8 cellular contexts compared by ENCODE assay signal in the genomic region with DNA sequence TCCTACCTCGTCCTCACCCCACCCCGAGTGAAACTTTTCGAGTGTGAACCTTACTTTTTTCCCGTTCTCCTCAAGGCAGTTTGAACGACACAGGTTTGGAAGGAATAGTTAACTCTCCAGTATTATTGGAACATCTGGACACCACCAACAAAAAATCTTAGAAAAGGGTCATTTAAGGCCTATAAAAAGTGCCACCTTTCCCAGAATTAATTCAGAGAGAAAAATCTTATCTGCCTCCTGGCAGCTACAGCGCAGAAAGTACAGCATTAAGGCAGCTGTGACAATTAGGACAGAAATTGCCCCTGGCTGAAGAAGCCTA. TPM values are rescaled to one million over a fixed set of nuclear protein-coding genes. Genes with fewer than 3 reads are reported as not detected.
DNase-seq lines count a peak whose midpoint lies in the region; ATAC-seq and TF ChIP-seq lines count a peak whose summit lies in the region.

No MANE protein-coding gene starts in this region.

- DNase-seq in NCI-H510A treated with DMSO at 0.1 percent for 48 hours (lab: John Stamatoyannopoulos, UW) (peak; percentile 17), NCI-H510A (lab: John Stamatoyannopoulos, UW) (no peak), GM19240 (ENCODE audit: insufficient read length, low spot score) (no peak)
- no peak for DNase-seq in activated CD8-positive, alpha-beta T cell treated with anti-CD3 and anti-CD28 coated beads for 36 hours
- no peak for DNase-seq in activated CD4-positive, alpha-beta T cell treated with anti-CD3 and anti-CD28 coated beads for 4 hours

- H3K27ac ChIP-seq in stomach smooth muscle (ENCODE audit: low read length): peak overlapping the region; percentile 75

- H3K36me3 ChIP-seq in stomach smooth muscle (ENCODE audit: control insufficient read depth in 2 of 2, insufficient read depth in 2 of 2, low read length in 2 of 2): no peaks in the 10 kb centered on the region

- no peaks in the 10 kb centered on the region for H3K27me3 ChIP-seq in stomach smooth muscle (ENCODE audit: control insufficient read depth in 1 of 2, insufficient read depth in 2 of 2, low read length in 2 of 2)

- POLR2A ChIA-PET in activated CD8-positive, alpha-beta T cell treated with anti-CD3 and anti-CD28 coated beads for 36 hours (lab: Charles Lee): interaction anchor here (0.9 to 2.0 kb wide), 4 partner anchors 11 to 146 kb away, joined by 3 to 4 read pairs (median 3); no protein-coding TSS in a partner anchor

- peaks cover 33% of the 10 kb centered on the region for H3K4me1 Mint-ChIP-seq in activated CD8-positive, alpha-beta T cell treated with anti-CD3 and anti-CD28 coated beads for 36 hours (ENCODE audit: low read depth)

- peak overlapping the region; percentile 91 for H3K4me3 Mint-ChIP-seq in activated CD8-positive, alpha-beta T cell treated with anti-CD3 and anti-CD28 coated beads for 36 hours

- peaks cover 5% of the 10 kb centered on the region for H3K4me1 ChIP-seq in stomach smooth muscle (ENCODE audit: control insufficient read depth, insufficient read depth, low read length)

- CTCF ChIA-PET in activated CD8-positive, alpha-beta T cell treated with anti-CD3 and anti-CD28 coated beads for 36 hours (lab: Charles Lee): no interaction called here

- no peaks in the 10 kb centered on the region for H3K9me3 Mint-ChIP-seq in activated CD8-positive, alpha-beta T cell treated with anti-CD3 and anti-CD28 coated beads for 36 hours

- H3K9me3 ChIP-seq in iPS-18c (ENCODE audit: control insufficient read depth, insufficient read depth, low read length): no peaks in the 10 kb centered on the region
- no peaks in the 10 kb centered on the region for H3K9me3 ChIP-seq in stomach smooth muscle (ENCODE audit: control insufficient read depth in 2 of 2, low read length in 2 of 2)

- H3K27me3 Mint-ChIP-seq in activated CD8-positive, alpha-beta T cell treated with anti-CD3 and anti-CD28 coated beads for 36 hours: no peaks in the 10 kb centered on the region

- peak overlapping the region; percentile 96 for H3K9ac ChIP-seq in stomach smooth muscle (ENCODE audit: low read length in 2 of 2)

- H3K27ac Mint-ChIP-seq in activated CD8-positive, alpha-beta T cell treated with anti-CD3 and anti-CD28 coated beads for 36 hours: peak overlapping the region; percentile 97

- H3K4me3 ChIP-seq in iPS-18c (ENCODE audit: insufficient read depth, low read depth, low read length) (peak overlapping the region; percentile 88), stomach smooth muscle (ENCODE audit: low read length in 2 of 2) (peak overlapping the region; percentile 92 to 99)

- H3K36me3 Mint-ChIP-seq in activated CD8-positive, alpha-beta T cell treated with anti-CD3 and anti-CD28 coated beads for 36 hours (ENCODE audit: low read depth): peaks cover 27% of the 10 kb centered on the region

- intact Hi-C loops in activated CD8-positive, alpha-beta T cell treated with anti-CD3 and anti-CD28 coated beads for 36 hours (cut with micrococcal nuclease): loop anchor here (5.0 kb wide), 1 partner anchor 68 kb away; no protein-coding TSS in a partner anchor

- TF ChIP-seq CTCF in activated CD8-positive, alpha-beta T cell treated with anti-CD3 and anti-CD28 coated beads for 36 hours (IDR thresholded peaks at IDR 0.05): no peak

- ATAC-seq in activated CD8-positive, alpha-beta T cell treated with anti-CD3 and anti-CD28 coated beads for 36 hours: no peak
- no peak for ATAC-seq in GM18520 (IDR thresholded peaks at IDR 0.05; ENCODE audit: unreplicated experiment)

RNA-seq across cellular contexts. Expression of gene ATP11B, which starts 1.1 kb away (rescaled TPM):
- total RNA-seq in activated CD8-positive, alpha-beta T cell treated with anti-CD3 and anti-CD28 coated beads for 36 hours: 10 to 100 TPM; 85.7 to 95.3 TPM
